In genomic region chr11:90757851-90758494, GRCh38 we compare ENCODE assay signal across 6 cellular contexts.
"Had no signal": no experiment of that assay in that cellular context is flagged by ENCODE, and none has a peak within 500 bp of the region (broad histone marks: within the 10 kb centered on the region; RNA-seq: fewer than 3 reads in every experiment).

No MANE protein-coding gene starts in this region.

- DNase-seq: activated CD4-positive, alpha-beta T cell treated with anti-CD3 and anti-CD28 coated beads, Interleukin-2, amount 50 U/mL, for 1 hour; activated CD8-positive, alpha-beta memory T cell treated with anti-CD3 and anti-CD28 coated beads for 24 hours; activated naive CD8-positive, alpha-beta T cell treated with anti-CD3 and anti-CD28 coated beads, Interleukin-2, amount 10 ng/mL, durations not matched to agents 7 days and 5 days; hippocampal formation; kidney; upper lobe of right lung had no signal
